In the genomic region with DNA sequence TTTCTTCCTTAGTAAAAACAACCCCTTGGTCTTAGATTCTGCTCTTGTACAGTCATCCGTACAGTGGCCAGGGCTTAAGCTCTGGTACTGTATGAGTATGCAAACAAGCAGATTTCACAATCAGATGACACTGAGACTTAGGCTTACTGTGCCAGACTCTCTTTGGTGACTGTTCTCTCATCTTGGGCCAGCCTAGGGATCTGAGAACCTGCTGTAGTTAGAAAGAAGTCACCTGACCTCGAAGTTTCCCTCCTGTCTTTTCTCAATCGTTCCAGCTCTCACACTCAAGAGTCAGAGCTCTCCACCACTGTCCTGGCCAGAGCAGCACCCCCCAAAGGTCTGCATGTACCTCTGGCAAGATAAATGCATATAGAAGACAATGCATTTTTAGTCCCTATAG, we compare ENCODE assay signal across 9 cellular contexts.
DNase-seq lines count a peak whose midpoint lies in the region; ATAC-seq and TF ChIP-seq lines count a peak whose summit lies in the region.
"Had no signal": no experiment of that assay in that cellular context is flagged by ENCODE, and none has a peak within 500 bp of the region (broad histone marks: within the 10 kb centered on the region; RNA-seq: fewer than 3 reads in every experiment).

No MANE protein-coding gene starts in this region.

- DNase-seq in AG09319 (ENCODE audit: extremely low read depth, low read depth) (peak; percentile 56), RWPE1 (ENCODE audit: low spot score) (peak; percentile 3), germinal center (ENCODE audit: low spot score) (peak; percentile 26), NCI-H1092 treated with DMSO at 0.1 percent for 48 hours (lab: John Stamatoyannopoulos, UW) (no peak)
- DNase-seq in activated CD8-positive, alpha-beta memory T cell treated with anti-CD3 and anti-CD28 coated beads for 24 hours, result no peak

- CTCF ChIA-PET in RWPE1 (lab: Yijun Ruan, JAX), result no interaction called here

- H3K9me3 Mint-ChIP-seq in stimulated activated memory B cell treated with anti-CD40 and anti-IgM and Interleukin-4, amounts not matched to agents 10 μg/mL and 1 μg/mL and 100 μg/mL, for 72 hours, result no peaks in the 10 kb centered on the region

- ATAC-seq in GM21515 (IDR thresholded peaks at IDR 0.05; ENCODE audit: unreplicated experiment) (peak; percentile 49), HG03439 (IDR thresholded peaks at IDR 0.05; ENCODE audit: unreplicated experiment) (no peak)
- ATAC-seq in stimulated activated memory B cell treated with anti-CD40 and anti-IgM and Interleukin-4, amounts not matched to agents 10 μg/mL and 1 μg/mL and 100 μg/mL, for 72 hours, result peak; percentile 95

- peak overlapping the region; percentile 6 for H3K27ac Mint-ChIP-seq in stimulated activated memory B cell treated with anti-CD40 and anti-IgM and Interleukin-4, amounts not matched to agents 10 μg/mL and 1 μg/mL and 100 μg/mL, for 72 hours
- H3K27ac Mint-ChIP-seq: activated naive CD8-positive, alpha-beta T cell had no signal

- H3K36me3 Mint-ChIP-seq in stimulated activated memory B cell treated with anti-CD40 and anti-IgM and Interleukin-4, amounts not matched to agents 10 μg/mL and 1 μg/mL and 100 μg/mL, for 72 hours, result no peaks in the 10 kb centered on the region

- TF ChIP-seq CTCF in AG09319 (IDR thresholded peaks at IDR 0.05; ENCODE audit: low read depth, low read length) (no peak), RWPE1 (conservative IDR thresholded peaks at IDR 0.05; ENCODE audit: low read depth) (no peak)

- POLR2A ChIA-PET in RWPE1 (lab: Yijun Ruan, JAX; ENCODE audit: low non-redundant PET), result no interaction called here

- H3K4me3 Mint-ChIP-seq in stimulated activated memory B cell treated with anti-CD40 and anti-IgM and Interleukin-4, amounts not matched to agents 10 μg/mL and 1 μg/mL and 100 μg/mL, for 72 hours, result no peak overlapping the region
- H3K4me3 Mint-ChIP-seq: activated naive CD8-positive, alpha-beta T cell had no signal

- H3K4me1 Mint-ChIP-seq in stimulated activated memory B cell treated with anti-CD40 and anti-IgM and Interleukin-4, amounts not matched to agents 10 μg/mL and 1 μg/mL and 100 μg/mL, for 72 hours, result peaks cover 88% of the 10 kb centered on the region

- no peaks in the 10 kb centered on the region for H3K27me3 Mint-ChIP-seq in stimulated activated memory B cell treated with anti-CD40 and anti-IgM and Interleukin-4, amounts not matched to agents 10 μg/mL and 1 μg/mL and 100 μg/mL, for 72 hours
- H3K27me3 Mint-ChIP-seq: activated naive CD8-positive, alpha-beta T cell had no signal

- no peak overlapping the region for H3K27ac ChIP-seq in RWPE1

Comparison
In these comparisons a context has a peak if more than half of its experiments do, and no peak if none do; other contexts are left out.
1. DNase-seq: peak in AG09319 (single experiment), RWPE1 (single experiment) and germinal center (single experiment); none in NCI-H1092 treated with DMSO at 0.1 percent for 48 hours (single experiment) and activated CD8-positive, alpha-beta memory T cell treated with anti-CD3 and anti-CD28 coated beads for 24 hours (single experiment).